Comparison of ENCODE assay signal across 2 cellular contexts in genomic region chr16:11637320-11637719, GRCh38.
TF ChIP-seq lines count a peak whose summit lies in the region.

No MANE protein-coding gene starts in this region.

TF ChIP-seq in IMR-90, 13 proteins besides CTCF, POLR2A, EP300 and RAD21:
- TF ChIP-seq, protein P1, sequence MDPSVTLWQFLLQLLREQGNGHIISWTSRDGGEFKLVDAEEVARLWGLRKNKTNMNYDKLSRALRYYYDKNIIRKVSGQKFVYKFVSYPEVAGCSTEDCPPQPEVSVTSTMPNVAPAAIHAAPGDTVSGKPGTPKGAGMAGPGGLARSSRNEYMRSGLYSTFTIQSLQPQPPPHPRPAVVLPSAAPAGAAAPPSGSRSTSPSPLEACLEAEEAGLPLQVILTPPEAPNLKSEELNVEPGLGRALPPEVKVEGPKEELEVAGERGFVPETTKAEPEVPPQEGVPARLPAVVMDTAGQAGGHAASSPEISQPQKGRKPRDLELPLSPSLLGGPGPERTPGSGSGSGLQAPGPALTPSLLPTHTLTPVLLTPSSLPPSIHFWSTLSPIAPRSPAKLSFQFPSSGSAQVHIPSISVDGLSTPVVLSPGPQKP (IDR thresholded peaks at IDR 0.05; ENCODE audit: borderline replicate concordance, low read depth, low read length), result no peak
- TF ChIP-seq CEBPB (IDR thresholded peaks at IDR 0.05; ENCODE audit: low read depth, low read length) (no peak), CHD1 (IDR thresholded peaks at IDR 0.05; ENCODE audit: low read depth, low read length) (no peak), BHLHE40 (IDR thresholded peaks at IDR 0.05; ENCODE audit: low read depth, low read length) (no peak), RFX5 (IDR thresholded peaks at IDR 0.05; ENCODE audit: low read depth, low read length) (no peak), MAZ (IDR thresholded peaks at IDR 0.05; ENCODE audit: borderline replicate concordance, low read depth, low read length) (no peak)

TF ChIP-seq in SK-N-SH, 30 proteins besides CTCF, POLR2A, EP300 and RAD21:
- TF ChIP-seq MAX (IDR thresholded peaks at IDR 0.05; ENCODE audit: low read depth), result no peak
- TF ChIP-seq TAF1 (IDR thresholded peaks at IDR 0.05; ENCODE audit: borderline replicate concordance, low read depth, low read length), result no peak
- TF ChIP-seq NFIC (IDR thresholded peaks at IDR 0.05; ENCODE audit: borderline replicate concordance), result no peak
- TF ChIP-seq, protein P2, sequence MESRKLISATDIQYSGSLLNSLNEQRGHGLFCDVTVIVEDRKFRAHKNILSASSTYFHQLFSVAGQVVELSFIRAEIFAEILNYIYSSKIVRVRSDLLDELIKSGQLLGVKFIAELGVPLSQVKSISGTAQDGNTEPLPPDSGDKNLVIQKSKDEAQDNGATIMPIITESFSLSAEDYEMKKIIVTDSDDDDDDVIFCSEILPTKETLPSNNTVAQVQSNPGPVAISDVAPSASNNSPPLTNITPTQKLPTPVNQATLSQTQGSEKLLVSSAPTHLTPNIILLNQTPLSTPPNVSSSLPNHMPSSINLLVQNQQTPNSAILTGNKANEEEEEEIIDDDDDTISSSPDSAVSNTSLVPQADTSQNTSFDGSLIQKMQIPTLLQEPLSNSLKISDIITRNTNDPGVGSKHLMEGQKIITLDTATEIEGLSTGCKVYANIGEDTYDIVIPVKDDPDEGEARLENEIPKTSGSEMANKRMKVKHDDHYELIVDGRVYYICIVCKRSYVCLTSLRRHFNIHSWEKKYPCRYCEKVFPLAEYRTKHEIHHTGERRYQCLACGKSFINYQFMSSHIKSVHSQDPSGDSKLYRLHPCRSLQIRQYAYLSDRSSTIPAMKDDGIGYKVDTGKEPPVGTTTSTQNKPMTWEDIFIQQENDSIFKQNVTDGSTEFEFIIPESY (IDR thresholded peaks at IDR 0.05; ENCODE audit: borderline replicate concordance, low read depth), result no peak
- TF ChIP-seq SIN3A (IDR thresholded peaks at IDR 0.05; ENCODE audit: borderline replicate concordance, low read depth, low read length), result no peak
- TF ChIP-seq SMC3 (IDR thresholded peaks at IDR 0.05; ENCODE audit: low read depth, low read length), result no peak
- TF ChIP-seq JUND (IDR thresholded peaks at IDR 0.05), result no peak
- no peak for TF ChIP-seq MEF2A (IDR thresholded peaks at IDR 0.05; ENCODE audit: borderline replicate concordance, low read depth)
- TF ChIP-seq MXI1 (IDR thresholded peaks at IDR 0.05; ENCODE audit: low read depth, low read length), result no peak
- no peak for TF ChIP-seq POLR2AphosphoS5 (IDR thresholded peaks at IDR 0.05; ENCODE audit: low read depth, low read length)
- TF ChIP-seq EZH2phosphoT487 (IDR thresholded peaks at IDR 0.05; ENCODE audit: borderline replicate concordance, low read depth), result no peak
- no peak for TF ChIP-seq FOXJ3 (CRISPR knock-in tag; IDR thresholded peaks at IDR 0.05)
